In genomic region chr15:74653426-74654082, GRCh38 we compare ENCODE assay signal across 11 cellular contexts. TPM values are rescaled to one million over a fixed set of nuclear protein-coding genes. Genes with fewer than 3 reads are reported as not detected.
A peak's percentile ranks its signal among the peaks of the same experiment; 100 is the strongest.
DNase-seq lines count a peak whose midpoint lies in the region; ATAC-seq and TF ChIP-seq lines count a peak whose summit lies in the region.
"Had no signal": no experiment of that assay in that cellular context is flagged by ENCODE, and none has a peak within 500 bp of the region (broad histone marks: within the 10 kb centered on the region; RNA-seq: fewer than 3 reads in every experiment).

No MANE protein-coding gene starts in this region.

- no peaks in the 10 kb centered on the region for H4K20me1 ChIP-seq in mammary epithelial cell (ENCODE audit: insufficient read depth, low read length)

- H3K9me3 ChIP-seq in mammary epithelial cell (replicated peaks; ENCODE audit: insufficient read depth, low read length), result no peaks in the 10 kb centered on the region
- H3K9me3 ChIP-seq in left lung, result no peaks in the 10 kb centered on the region
- H3K9me3 ChIP-seq: body of pancreas had no signal

- CTCF ChIA-PET in mammary epithelial cell (lab: Charles Lee; ENCODE audit: low non-redundant PET), result no interaction called here

- no peak overlapping the region for H3K4me2 ChIP-seq in mammary epithelial cell (ENCODE audit: insufficient read depth, low read depth, low read length)

- H3K27me3 ChIP-seq in mammary epithelial cell (ENCODE audit: insufficient read depth, low read length), result no peaks in the 10 kb centered on the region
- H3K27me3 ChIP-seq in left lung, result no peaks in the 10 kb centered on the region
- H3K27me3 ChIP-seq: body of pancreas had no signal

- H3K4me1 ChIP-seq in mammary epithelial cell (ENCODE audit: insufficient read depth, low read length) (peaks cover 6% of the 10 kb centered on the region), left lung (peaks cover 14 to 21% of the 10 kb centered on the region in 2 donors)

- TF ChIP-seq CTCF in mammary epithelial cell (conservative IDR thresholded peaks at IDR 0.05 in 1 of 2, IDR thresholded peaks at IDR 0.05 in 1 of 2; ENCODE audit: extremely low read depth in 1 of 2, insufficient read depth in 1 of 2, low read depth in 1 of 2, low read length in 2 of 2) (no peak), left lung (IDR thresholded peaks at IDR 0.05) (no peak)

- TSS peak; percentile 17 for BruUV-seq in mammary epithelial cell (replicated peaks; lab: Mats Ljungman, UMichigan)

- DNase-seq in AG08396 (ENCODE audit: low spot score), result peak; percentile 65
- peak; percentile 77 for DNase-seq in HT-29 (ENCODE audit: low spot score)
- DNase-seq in mammary epithelial cell, result peak; percentile 60
- DNase-seq in left lung, result no peak
- DNase-seq in activated gamma-delta T cell treated with Interleukin-2 at 50 U/mL for 16 hours, result no peak
- no peak for DNase-seq in iPS-NIHi11 (ENCODE audit: low spot score)
- DNase-seq: DMS153, GOT3 had no signal

- H3K9ac ChIP-seq in mammary epithelial cell (ENCODE audit: insufficient read depth, low read length), result no peak overlapping the region

- in situ Hi-C loops in mammary epithelial cell (cut with MboI; ENCODE audit: low sequenced_read_pairs in 2 of 2), result no loop called here

- no peak overlapping the region for H3K27ac ChIP-seq in mammary epithelial cell (ENCODE audit: insufficient read depth, low read depth, low read length)
- H3K27ac ChIP-seq in left lung, result peak overlapping the region in 1 of 2 donors; percentile 39

- 51% methylated on average over 5 of the region's 7 CpGs for WGBS in mammary epithelial cell (ENCODE audit: low coverage, missing lambda C conversion rate)

- H3K4me3 ChIP-seq in mammary epithelial cell (replicated peaks in 1 of 3; ENCODE audit: insufficient read depth in 1 of 3, low read depth in 2 of 3, low read length in 3 of 3) (no peak overlapping the region), left lung (no peak overlapping the region)
- H3K4me3 ChIP-seq: body of pancreas had no signal

- H3K36me3 ChIP-seq in mammary epithelial cell (ENCODE audit: insufficient read depth, low read length), result peaks cover 3% of the 10 kb centered on the region
- H3K36me3 ChIP-seq in left lung, result peaks cover 0 to 8% of the 10 kb centered on the region in 2 donors

- peaks cover 21% of the 10 kb centered on the region for H3K79me2 ChIP-seq in mammary epithelial cell (ENCODE audit: insufficient read depth, low read length)

- H2AFZ ChIP-seq in mammary epithelial cell (ENCODE audit: low read depth, low read length), result no peak overlapping the region

- dilution Hi-C loops in mammary epithelial cell (cut with HindIII; ENCODE audit: low sequenced_read_pairs), result no loop called here

- ATAC-seq in left lung (peak; percentile 56), HG03108 (IDR thresholded peaks at IDR 0.05; ENCODE audit: unreplicated experiment) (no peak), GM19395 (IDR thresholded peaks at IDR 0.05; ENCODE audit: unreplicated experiment) (no peak)
- ATAC-seq: body of pancreas had no signal

- intact Hi-C loops in mammary epithelial cell (cut with micrococcal nuclease), result no loop called here
- intact Hi-C loops in left lung (cut with DNase I), result no loop called here

RNA-seq across cellular contexts. Expression of gene CLK3, which starts 37.9 kb away (rescaled TPM):
- total RNA-seq in HT-29 (2014; rRNA removed; shearing (Covaris generic)), result 94.7 and 115 TPM in 2 replicates
- total RNA-seq in mammary epithelial cell (10 to 100 TPM; 52.7 to 58.7 TPM), left lung (10 to 100 TPM; 58.0 to 70.0 TPM)
- polyA plus RNA-seq in mammary epithelial cell, result 66.0 TPM
- 155 TPM for polyA minus RNA-seq in mammary epithelial cell

RNA-seq across cellular contexts. Expression of gene EDC3, which starts 42.3 kb away (rescaled TPM):
- 9.4 and 24.0 TPM in 2 replicates for total RNA-seq in HT-29 (2014; rRNA removed; shearing (Covaris generic))
- total RNA-seq in mammary epithelial cell (10 to 100 TPM; 10.2 to 37.0 TPM), left lung (10 to 100 TPM; 27.9 to 28.0 TPM)
- polyA plus RNA-seq in mammary epithelial cell, result 27.3 TPM
- 31.1 TPM for polyA minus RNA-seq in mammary epithelial cell

Comparison
In these comparisons a context has a peak if more than half of its experiments do, and no peak if none do; other contexts are left out.
1. DNase-seq: peak in AG08396 (single experiment), HT-29 (single experiment) and mammary epithelial cell (single experiment); none in left lung (0 of 2), activated gamma-delta T cell treated with Interleukin-2 at 50 U/mL for 16 hours (single experiment) and iPS-NIHi11 (single experiment).